In genomic region chr6:92942549-92942948, GRCh38 we compare ENCODE assay signal across 17 cellular contexts.
DNase-seq lines count a peak whose midpoint lies in the region; ATAC-seq and TF ChIP-seq lines count a peak whose summit lies in the region.
"Had no signal": no experiment of that assay in that cellular context is flagged by ENCODE, and none has a peak within 500 bp of the region (broad histone marks: within the 10 kb centered on the region; RNA-seq: fewer than 3 reads in every experiment).

No MANE protein-coding gene starts in this region.

- no peak overlapping the region for H4K8ac ChIP-seq in trophoblast cell (ENCODE audit: low read depth, low read length)

- no peak for TF ChIP-seq POLR2A in testis (IDR thresholded peaks at IDR 0.05)

- ATAC-seq in GM19395 (IDR thresholded peaks at IDR 0.05; ENCODE audit: unreplicated experiment): no peak
- ATAC-seq: A549 had no signal

- H4K12ac ChIP-seq in trophoblast cell (ENCODE audit: low read depth, low read length): no peak overlapping the region

- no peak overlapping the region for H3K18ac ChIP-seq in trophoblast cell (ENCODE audit: low read length)

- TF ChIP-seq CTCF in testis (IDR thresholded peaks at IDR 0.05): no peak

- no peak overlapping the region for H3K23ac ChIP-seq in trophoblast cell (ENCODE audit: low read length)

- H3K9me3 ChIP-seq in trophoblast cell (ENCODE audit: insufficient read depth, low read depth, low read length): no peaks in the 10 kb centered on the region
- no peaks in the 10 kb centered on the region for H3K9me3 ChIP-seq in testis
- H3K9me3 ChIP-seq: A549, Caco-2, HAP-1 had no signal

- no peak overlapping the region for H3K14ac ChIP-seq in trophoblast cell (ENCODE audit: low read length)

- H4K91ac ChIP-seq in trophoblast cell (ENCODE audit: low read depth, low read length): no peak overlapping the region

- peaks cover 4% of the 10 kb centered on the region for H3K79me1 ChIP-seq in trophoblast cell (ENCODE audit: low read length)

- H3K4me3 ChIP-seq in trophoblast cell (ENCODE audit: low read depth, low read length): no peak overlapping the region
- no peak overlapping the region for H3K4me3 ChIP-seq in testis
- H3K4me3 ChIP-seq: A549, GM23248, HAP-1 had no signal

- no peak overlapping the region for H3K4me2 ChIP-seq in trophoblast cell (ENCODE audit: low read length)
- H3K4me2 ChIP-seq: A549 had no signal

- H3K4me1 ChIP-seq in trophoblast cell (ENCODE audit: control insufficient read depth in 1 of 2, insufficient read depth in 2 of 2, low read length in 2 of 2) (peaks cover 0 to 3% of the 10 kb centered on the region in 2 experiments), testis (no peaks in the 10 kb centered on the region)
- H3K4me1 ChIP-seq: A549, Caco-2, HAP-1 had no signal

- H3K9ac ChIP-seq in trophoblast cell (ENCODE audit: low read length): no peak overlapping the region
- H3K9ac ChIP-seq: GM23248 had no signal

- no peaks in the 10 kb centered on the region for H3K79me2 ChIP-seq in trophoblast cell (ENCODE audit: control insufficient read depth, insufficient read depth, low read length, poor library complexity)

- H3K36me3 ChIP-seq in trophoblast cell (ENCODE audit: control insufficient read depth in 1 of 2, insufficient read depth in 2 of 2, low read length in 2 of 2): no peaks in the 10 kb centered on the region
- H3K36me3 ChIP-seq in testis (ENCODE audit: low read depth, missing control alignments): no peaks in the 10 kb centered on the region
- H3K36me3 ChIP-seq: HAP-1 had no signal

- H3K27me3 ChIP-seq in trophoblast cell (ENCODE audit: insufficient read depth, low read length) (no peaks in the 10 kb centered on the region), testis (no peaks in the 10 kb centered on the region)

- H2BK120ac ChIP-seq in trophoblast cell (ENCODE audit: insufficient read depth, low read length, poor library complexity): no peak overlapping the region

- no peak overlapping the region for H2BK5ac ChIP-seq in trophoblast cell (ENCODE audit: low read depth, low read length, poor library complexity)

- H2BK12ac ChIP-seq in trophoblast cell (ENCODE audit: low read length): no peak overlapping the region

- no peak overlapping the region for H2AFZ ChIP-seq in trophoblast cell (ENCODE audit: insufficient read depth, low read length, poor library complexity)
- H2AFZ ChIP-seq: GM23248 had no signal

- peak overlapping the region; percentile 89 for H3K27ac ChIP-seq in trophoblast cell (ENCODE audit: low read depth, low read length)
- no peak overlapping the region for H3K27ac ChIP-seq in testis
- H3K27ac ChIP-seq: 22Rv1, A549, C4-2B, GM23248, HL-60 had no signal

- intact Hi-C loops in testis (cut with DNase I; ENCODE audit: low total_unique reads): no loop called here

- H3K4ac ChIP-seq in trophoblast cell (ENCODE audit: low read depth, low read length): no peak overlapping the region

- no peak overlapping the region for H2AK5ac ChIP-seq in trophoblast cell (ENCODE audit: low read length)

- DNase-seq in NCI-H146 (lab: John Stamatoyannopoulos, UW): peak; percentile 17
- DNase-seq in NCI-H146 treated with DMSO at 0.1 percent for 48 hours (lab: John Stamatoyannopoulos, UW; ENCODE audit: unreplicated experiment): no peak
- DNase-seq in OCI-M1 (lab: John Stamatoyannopoulos, UW): peak; percentile 56
- peak; percentile 82 for DNase-seq in islet precursor cell
- DNase-seq in trophoblast cell: no peak
- DNase-seq in stimulated activated CD8-positive, alpha-beta memory T cell treated with anti-CD3 and anti-CD28 coated beads, Interleukin-4, amount 100 ng/mL, for 48 hours: no peak
- no peak for DNase-seq in testis
- DNase-seq: AML-193; Caco-2; CD4-positive, alpha-beta T cell; GM23248 had no signal

Comparison
In these comparisons a context has a peak if more than half of its experiments do, and no peak if none do; other contexts are left out.
1. DNase-seq: peak in NCI-H146 (single experiment), OCI-M1 (single experiment) and islet precursor cell (single experiment); none in NCI-H146 treated with DMSO at 0.1 percent for 48 hours (single experiment), trophoblast cell (0 of 2), stimulated activated CD8-positive, alpha-beta memory T cell treated with anti-CD3 and anti-CD28 coated beads, Interleukin-4, amount 100 ng/mL, for 48 hours (single experiment) and testis (single experiment).